Comparison of ENCODE assay signal across 19 cellular contexts in the genomic region with DNA sequence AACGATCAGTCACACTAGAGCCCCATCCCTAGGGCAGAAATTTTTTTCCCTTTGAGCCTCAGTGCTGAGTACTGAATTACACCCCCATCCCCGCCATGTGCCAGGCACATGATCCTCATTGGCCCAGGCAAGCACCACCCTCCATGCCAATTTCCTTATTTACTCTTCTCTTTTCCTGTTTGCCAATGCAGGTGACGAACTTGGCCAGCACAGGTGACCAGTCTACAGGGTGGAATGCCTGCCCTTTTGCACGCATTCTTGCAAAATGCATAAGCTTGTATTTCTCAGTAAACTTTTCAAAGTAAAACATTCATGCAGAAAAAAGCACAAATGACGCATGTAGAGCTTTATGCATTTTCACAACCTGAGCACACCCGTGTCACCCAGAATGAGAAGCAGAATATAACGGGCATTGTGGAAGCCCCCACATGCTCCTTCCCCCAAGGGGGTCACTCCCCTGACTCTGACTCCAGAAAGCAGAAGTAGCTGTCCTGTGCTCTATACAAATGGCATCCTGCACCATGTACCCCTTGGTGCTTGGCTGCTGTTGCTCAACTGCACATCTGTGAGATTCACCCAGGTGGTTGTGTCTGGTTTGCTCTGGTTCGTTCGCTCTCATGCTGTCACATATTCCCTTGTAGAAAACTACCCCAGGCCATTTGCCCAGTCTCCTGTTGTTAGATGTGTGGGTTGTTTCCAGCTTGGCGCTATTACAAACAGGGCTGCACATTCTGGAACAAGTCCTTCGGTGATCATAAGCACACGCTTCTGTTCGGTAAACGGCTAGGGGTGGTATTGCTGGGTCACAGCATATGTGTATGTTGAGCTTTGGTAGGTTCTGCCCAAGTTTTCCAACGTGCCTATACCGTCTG.
A peak's percentile ranks its signal among the peaks of the same experiment; 100 is the strongest.
DNase-seq lines count a peak whose midpoint lies in the region; ATAC-seq, FAIRE-seq and TF ChIP-seq lines count a peak whose summit lies in the region.
"Had no signal": no experiment of that assay in that cellular context is flagged by ENCODE, and none has a peak within 500 bp of the region (broad histone marks: within the 10 kb centered on the region; RNA-seq: fewer than 3 reads in every experiment).

No MANE protein-coding gene starts in this region.

- peak overlapping the region; percentile 39 for H3K4me3 Mint-ChIP-seq in neural progenitor cell
- H3K4me3 Mint-ChIP-seq: naive thymus-derived CD8-positive, alpha-beta T cell had no signal

- H3K9ac ChIP-seq in neural progenitor cell: no peak overlapping the region

- H3F3A ChIP-seq in neural progenitor cell (ENCODE audit: low read depth): no peaks in the 10 kb centered on the region

- H3K9me3 ChIP-seq in neural progenitor cell (ENCODE audit: low read depth): no peaks in the 10 kb centered on the region
- no peaks in the 10 kb centered on the region for H3K9me3 ChIP-seq in heart right ventricle
- H3K9me3 ChIP-seq: heart left ventricle, MG63 had no signal

- TF ChIP-seq CTCF in bronchial epithelial cell (IDR thresholded peaks at IDR 0.05; ENCODE audit: insufficient read depth, low read length, severe bottlenecking) (no peak), neural progenitor cell (IDR thresholded peaks at IDR 0.05) (no peak), heart right ventricle (IDR thresholded peaks at IDR 0.05) (no peak)

- no peak overlapping the region for H2AFZ ChIP-seq in neural progenitor cell (replicated peaks)

- H3K4me1 Mint-ChIP-seq in neural progenitor cell: peaks cover 15% of the 10 kb centered on the region

- H4K20me1 ChIP-seq in neural progenitor cell (ENCODE audit: low read depth): no peaks in the 10 kb centered on the region

- peak; percentile 57 for DNase-seq in COLO668 (lab: John Stamatoyannopoulos, UW; ENCODE audit: unreplicated experiment)
- DNase-seq in NAMALWA (ENCODE audit: low spot score): peak; percentile 71
- peak; percentile 78 for DNase-seq in bronchial epithelial cell (ENCODE audit: low read depth)
- no peak for DNase-seq in neural progenitor cell (ENCODE audit: low spot score)
- no peak for DNase-seq in NCI-H2107 treated with DMSO at 0.1 percent for 48 hours (lab: John Stamatoyannopoulos, UW; ENCODE audit: unreplicated experiment)
- DNase-seq in activated effector memory CD4-positive, alpha-beta T cell treated with Interleukin-2 at 50 U/mL for 16 hours: no peak
- DNase-seq in heart right ventricle: no peak
- DNase-seq: activated effector memory CD4-positive, alpha-beta T cell treated with anti-CD3 and anti-CD28 coated beads, Interleukin-2, amount 50 U/mL, for 16 hours; cortex of kidney; erythroblast; heart left ventricle; kidney glomerular epithelial cell; MG63; naive thymus-derived CD8-positive, alpha-beta T cell; NCI-H446; retina; SW 1271; WERI-Rb-1 had no signal

- H3K79me2 ChIP-seq in neural progenitor cell (ENCODE audit: low read depth): no peaks in the 10 kb centered on the region

- ATAC-seq in GM18907 (IDR thresholded peaks at IDR 0.05; ENCODE audit: unreplicated experiment): no peak
- ATAC-seq in heart right ventricle: no peak
- ATAC-seq: heart left ventricle; naive thymus-derived CD8-positive, alpha-beta T cell had no signal

- H3K27ac ChIP-seq in neural progenitor cell (no peak overlapping the region), heart right ventricle (no peak overlapping the region)
- H3K27ac ChIP-seq: heart left ventricle, WERI-Rb-1 had no signal

- H3K27ac Mint-ChIP-seq in neural progenitor cell: peak overlapping the region; percentile 90

- no peaks in the 10 kb centered on the region for H3K27me3 ChIP-seq in bronchial epithelial cell (ENCODE audit: control insufficient read depth, insufficient read depth, low read length)
- H3K27me3 ChIP-seq in neural progenitor cell: no peaks in the 10 kb centered on the region
- peaks cover 0 to 37% (median 27%) of the 10 kb centered on the region in 7 donors for H3K27me3 ChIP-seq in heart right ventricle
- H3K27me3 ChIP-seq: MG63 had no signal

- no peaks in the 10 kb centered on the region for H3K9me3 Mint-ChIP-seq in neural progenitor cell

- intact Hi-C loops in heart right ventricle (cut with DNase I): no loop called here

- no peak overlapping the region for H3K4me2 ChIP-seq in neural progenitor cell

- H3K4me3 ChIP-seq in bronchial epithelial cell (ENCODE audit: low read depth, low read length): no peak overlapping the region
- H3K4me3 ChIP-seq in neural progenitor cell: no peak overlapping the region
- no peak overlapping the region for H3K4me3 ChIP-seq in heart right ventricle
- H3K4me3 ChIP-seq: heart left ventricle, MG63 had no signal

- H3K36me3 Mint-ChIP-seq in neural progenitor cell: no peaks in the 10 kb centered on the region
- H3K36me3 Mint-ChIP-seq: naive thymus-derived CD8-positive, alpha-beta T cell had no signal

- H3K27me3 Mint-ChIP-seq in neural progenitor cell (ENCODE audit: insufficient read depth, low read depth): peaks cover 13% of the 10 kb centered on the region
- H3K27me3 Mint-ChIP-seq: naive thymus-derived CD8-positive, alpha-beta T cell had no signal

- no peak for FAIRE-seq in bronchial epithelial cell (lab: Jason Lieb, UNC)

- 78 to 79% methylated on average over 16 of the region's 16 CpGs for WGBS in heart right ventricle, 2 donors

- peaks cover 1% of the 10 kb centered on the region for H3K4me1 ChIP-seq in neural progenitor cell
- H3K4me1 ChIP-seq in heart right ventricle: peaks cover 0 to 5% (median 0%) of the 10 kb centered on the region in 9 donors

- H3K36me3 ChIP-seq in bronchial epithelial cell (ENCODE audit: control insufficient read depth, insufficient read depth, low read length): no peaks in the 10 kb centered on the region
- H3K36me3 ChIP-seq in neural progenitor cell: no peaks in the 10 kb centered on the region
- no peaks in the 10 kb centered on the region for H3K36me3 ChIP-seq in heart right ventricle
- H3K36me3 ChIP-seq: heart left ventricle, MG63, WERI-Rb-1 had no signal

Comparison
In these comparisons a context has a peak if more than half of its experiments do, and no peak if none do; other contexts are left out.
1. DNase-seq: peak in COLO668 (single experiment), NAMALWA (single experiment) and bronchial epithelial cell (single experiment); none in neural progenitor cell (single experiment), NCI-H2107 treated with DMSO at 0.1 percent for 48 hours (single experiment), activated effector memory CD4-positive, alpha-beta T cell treated with Interleukin-2 at 50 U/mL for 16 hours (single experiment) and heart right ventricle (0 of 2).